ENCODE assay signal across 19 cellular contexts in the genomic region with DNA sequence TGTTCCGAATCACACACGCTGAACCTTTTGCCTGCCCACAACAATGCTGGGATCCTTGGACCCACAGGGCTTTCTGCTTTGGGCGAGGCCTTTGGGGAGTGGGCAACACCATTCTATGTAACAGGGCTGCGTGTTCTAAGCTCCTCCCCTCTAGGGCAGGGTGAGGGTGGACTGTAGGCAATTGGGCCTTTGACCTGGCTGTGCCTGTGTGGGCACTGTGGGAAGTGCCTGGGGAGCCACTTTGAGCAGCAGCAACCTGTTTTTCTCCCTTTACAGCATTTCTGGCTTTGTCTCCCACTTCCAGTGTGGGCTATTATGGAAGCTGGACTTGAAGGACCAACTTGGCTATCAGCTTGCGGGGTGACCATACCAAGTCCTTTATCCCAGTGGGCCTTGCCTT.
DNase-seq lines count a peak whose midpoint lies in the region; ATAC-seq and TF ChIP-seq lines count a peak whose summit lies in the region.
"Had no signal": no experiment of that assay in that cellular context is flagged by ENCODE, and none has a peak within 500 bp of the region (broad histone marks: within the 10 kb centered on the region; RNA-seq: fewer than 3 reads in every experiment).

No MANE protein-coding gene starts in this region.

- no peak overlapping the region for H2AK5ac ChIP-seq in mesendoderm (ENCODE audit: low read length)

- no peak for TF ChIP-seq POLR2A in breast epithelium (IDR thresholded peaks at IDR 0.05)

- peak overlapping the region; percentile 99; the same call in 1 of the 2 replicates for H3K27ac ChIP-seq in MM.1S (ENCODE audit: low read length)
- no peak overlapping the region for H3K27ac ChIP-seq in mesendoderm (ENCODE audit: low read depth, low read length)
- H3K27ac ChIP-seq in breast epithelium, result no peak overlapping the region
- H3K27ac ChIP-seq: GM23248 had no signal

- H3F3A ChIP-seq in MM.1S (ENCODE audit: insufficient read depth, low read length), result peaks cover 42% of the 10 kb centered on the region

- no peaks in the 10 kb centered on the region for H3K79me2 ChIP-seq in MM.1S (ENCODE audit: low read length)
- H3K79me2 ChIP-seq in mesendoderm (ENCODE audit: control insufficient read depth, insufficient read depth, low read length), result no peaks in the 10 kb centered on the region

- peaks cover under 1% of the 10 kb centered on the region for H3K9me3 Mint-ChIP-seq in endothelial cell (ENCODE audit: unreplicated experiment)

- H3K4me1 ChIP-seq in MM.1S (ENCODE audit: low read length), result peaks cover 42% of the 10 kb centered on the region
- no peaks in the 10 kb centered on the region for H3K4me1 ChIP-seq in mesendoderm (ENCODE audit: control insufficient read depth, low read depth, low read length)
- no peaks in the 10 kb centered on the region for H3K4me1 ChIP-seq in breast epithelium
- H3K4me1 ChIP-seq: BE2C had no signal

- peak overlapping the region; percentile 7 for H3K18ac ChIP-seq in mesendoderm (ENCODE audit: low read length)

- H3K36me3 Mint-ChIP-seq in endothelial cell (ENCODE audit: low read depth, unreplicated experiment), result peaks cover 1% of the 10 kb centered on the region
- H3K36me3 Mint-ChIP-seq: CD4-positive, CD25-positive, alpha-beta regulatory T cell; CD8-positive, alpha-beta memory T cell; IgD-negative memory B cell had no signal

- no peak overlapping the region for H2BK5ac ChIP-seq in mesendoderm (ENCODE audit: low read length)

- 0 out of 2 replicates have a peak overlapping the region, but pooled peaks have one; percentile 5 for H2AFZ ChIP-seq in MM.1S (ENCODE audit: low read length)
- H2AFZ ChIP-seq: GM23248 had no signal

- H4K5ac ChIP-seq in mesendoderm (ENCODE audit: low read length), result no peak overlapping the region

- H4K8ac ChIP-seq in mesendoderm (ENCODE audit: low read depth, low read length), result no peak overlapping the region

- intact Hi-C loops in breast epithelium (cut with DNase I; ENCODE audit: low total_unique reads), result no loop called here

- H3K4me3 ChIP-seq in MM.1S (ENCODE audit: low read length), result no peak overlapping the region
- no peak overlapping the region for H3K4me3 ChIP-seq in mesendoderm (ENCODE audit: low read length)
- H3K4me3 ChIP-seq in breast epithelium, result no peak overlapping the region
- H3K4me3 ChIP-seq: GM23248 had no signal

- no peak overlapping the region for H3K4me3 Mint-ChIP-seq in endothelial cell (ENCODE audit: unreplicated experiment)
- H3K4me3 Mint-ChIP-seq: CD4-positive, CD25-positive, alpha-beta regulatory T cell; CD8-positive, alpha-beta memory T cell; IgD-negative memory B cell had no signal

- H3K9me3 ChIP-seq in MM.1S (replicated peaks; ENCODE audit: insufficient read depth, low read length) (no peaks in the 10 kb centered on the region), breast epithelium (peaks cover 0 to under 1% of the 10 kb centered on the region in 2 donors)
- H3K9me3 ChIP-seq: BE2C had no signal

- peak overlapping the region; percentile 52 for H3K27ac Mint-ChIP-seq in endothelial cell (ENCODE audit: unreplicated experiment)
- H3K27ac Mint-ChIP-seq: CD4-positive, CD25-positive, alpha-beta regulatory T cell; IgD-negative memory B cell had no signal

- no peak overlapping the region for H3K9ac ChIP-seq in MM.1S (ENCODE audit: low read length)
- H3K9ac ChIP-seq in mesendoderm (ENCODE audit: low read length), result no peak overlapping the region
- H3K9ac ChIP-seq: GM23248 had no signal

- no peak for ATAC-seq in HG03342 (IDR thresholded peaks at IDR 0.05; ENCODE audit: unreplicated experiment)
- ATAC-seq: HCT116, HepG2 had no signal

- no peaks in the 10 kb centered on the region for H4K20me1 ChIP-seq in MM.1S (ENCODE audit: insufficient read depth, low read length)

- no peaks in the 10 kb centered on the region for H3K9me2 ChIP-seq in MM.1S (replicated peaks; ENCODE audit: insufficient read depth, low read length)

- peaks cover 3% of the 10 kb centered on the region for H3K27me3 Mint-ChIP-seq in endothelial cell (ENCODE audit: unreplicated experiment)
- H3K27me3 Mint-ChIP-seq: CD4-positive, CD25-positive, alpha-beta regulatory T cell had no signal

- H3K23ac ChIP-seq in mesendoderm (ENCODE audit: low read length), result no peak overlapping the region

- peaks cover 29% of the 10 kb centered on the region for H3K4me1 Mint-ChIP-seq in endothelial cell (ENCODE audit: unreplicated experiment)
- H3K4me1 Mint-ChIP-seq: CD4-positive, CD25-positive, alpha-beta regulatory T cell; CD8-positive, alpha-beta memory T cell; IgD-negative memory B cell had no signal

- H3K27me3 ChIP-seq in MM.1S (replicated peaks; ENCODE audit: insufficient read depth, low read length) (no peaks in the 10 kb centered on the region), mesendoderm (ENCODE audit: insufficient read depth, low read length, poor library complexity) (no peaks in the 10 kb centered on the region), breast epithelium (peaks cover 0 to 34% of the 10 kb centered on the region in 2 donors)
- H3K27me3 ChIP-seq: BE2C had no signal

- H2BK120ac ChIP-seq in mesendoderm (ENCODE audit: low read depth, low read length), result no peak overlapping the region

- H3K79me1 ChIP-seq in mesendoderm (ENCODE audit: low read length), result no peaks in the 10 kb centered on the region

- TF ChIP-seq CTCF in MM.1S (IDR thresholded peaks at IDR 0.05; ENCODE audit: low read length), result no peak
- TF ChIP-seq CTCF in endothelial cell (IDR thresholded peaks at IDR 0.05; ENCODE audit: unreplicated experiment), result no peak
- no peak for TF ChIP-seq CTCF in breast epithelium (IDR thresholded peaks at IDR 0.05)
- no peak for TF ChIP-seq CTCF in GM10266 (IDR thresholded peaks at IDR 0.05; ENCODE audit: control insufficient read depth, insufficient read depth, low read depth, missing control alignments)

- no peak overlapping the region for H3K56ac ChIP-seq in mesendoderm (ENCODE audit: low read length)

- no peak for DNase-seq in MM.1S
- no peak for DNase-seq in endothelial cell (ENCODE audit: low spot score)
- no peak for DNase-seq in mesendoderm
- DNase-seq in breast epithelium (ENCODE audit: low spot score in 2 of 2), result no peak
- no peak for DNase-seq in GDM1 (lab: John Stamatoyannopoulos, UW)
- no peak for DNase-seq in GM10266 (ENCODE audit: extremely low spot score)
- DNase-seq: ACHN; BE2C; C1 segment of cervical spinal cord; CD4-positive, CD25-positive, alpha-beta regulatory T cell; CD8-positive, alpha-beta memory T cell; COR-L47; GM23248; H7; KBM-7 had no signal

- H3K36me3 ChIP-seq in MM.1S (replicated peaks; ENCODE audit: insufficient read depth, low read length) (no peaks in the 10 kb centered on the region), mesendoderm (ENCODE audit: control insufficient read depth, insufficient read depth, low read length) (no peaks in the 10 kb centered on the region), breast epithelium (no peaks in the 10 kb centered on the region)
- H3K36me3 ChIP-seq: BE2C had no signal

- H3K4ac ChIP-seq in mesendoderm (ENCODE audit: low read depth, low read length), result no peak overlapping the region

- WGBS in mesendoderm (ENCODE audit: extremely low coverage, insufficient coverage, low lambda C conversion rate), result no CpG with 5 or more reads among the region's 5 CpGs

- H3K4me2 ChIP-seq in MM.1S (ENCODE audit: low read depth, low read length) (peak overlapping the region; percentile 82; the same call in 1 of the 2 replicates), mesendoderm (ENCODE audit: low read length) (no peak overlapping the region)

- no peak overlapping the region for H2BK15ac ChIP-seq in mesendoderm (replicated peaks; ENCODE audit: low read depth)
